In the genomic region with DNA sequence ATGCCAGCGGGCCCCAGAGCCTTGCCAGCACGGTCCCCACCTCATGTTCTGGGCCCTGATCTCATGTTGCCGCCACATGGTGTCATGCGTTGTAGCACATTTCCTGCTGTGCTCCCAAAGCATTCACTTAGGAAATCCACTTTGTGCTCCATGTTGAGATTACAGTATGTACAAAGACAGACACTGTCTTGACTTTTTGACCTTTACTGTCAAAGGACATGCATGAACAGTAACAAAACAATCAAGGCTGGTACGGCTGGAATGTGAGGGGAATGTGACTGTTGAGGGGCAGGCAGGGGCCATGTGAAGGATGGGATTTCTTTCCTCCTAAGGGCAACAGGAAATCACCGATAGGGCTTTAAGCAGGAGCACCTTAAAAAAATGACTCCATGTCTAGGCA, we compare ENCODE assay signal across 1 cellular context.
TF ChIP-seq lines count a peak whose summit lies in the region.

No MANE protein-coding gene starts in this region.

TF ChIP-seq in IMR-90, 13 proteins besides CTCF, POLR2A, EP300 and RAD21:
- TF ChIP-seq SMC3 (IDR thresholded peaks at IDR 0.05; ENCODE audit: low read depth, low read length) (no peak), RCOR1 (IDR thresholded peaks at IDR 0.05; ENCODE audit: insufficient replicate concordance, low read length) (no peak), MXI1 (IDR thresholded peaks at IDR 0.05; ENCODE audit: borderline replicate concordance, low read depth, low read length) (no peak), BHLHE40 (IDR thresholded peaks at IDR 0.05; ENCODE audit: low read depth, low read length) (no peak), MAFK (IDR thresholded peaks at IDR 0.05; ENCODE audit: low read depth, low read length) (no peak), RFX5 (IDR thresholded peaks at IDR 0.05; ENCODE audit: low read depth, low read length) (no peak), MAZ (IDR thresholded peaks at IDR 0.05; ENCODE audit: borderline replicate concordance, low read depth, low read length) (no peak), FOS (IDR thresholded peaks at IDR 0.05; ENCODE audit: low read depth, low read length) (no peak), NFE2L2 (IDR thresholded peaks at IDR 0.05; ENCODE audit: low read depth, low read length) (no peak), CEBPB (IDR thresholded peaks at IDR 0.05; ENCODE audit: low read depth, low read length) (no peak)
- TF ChIP-seq, protein P1, sequence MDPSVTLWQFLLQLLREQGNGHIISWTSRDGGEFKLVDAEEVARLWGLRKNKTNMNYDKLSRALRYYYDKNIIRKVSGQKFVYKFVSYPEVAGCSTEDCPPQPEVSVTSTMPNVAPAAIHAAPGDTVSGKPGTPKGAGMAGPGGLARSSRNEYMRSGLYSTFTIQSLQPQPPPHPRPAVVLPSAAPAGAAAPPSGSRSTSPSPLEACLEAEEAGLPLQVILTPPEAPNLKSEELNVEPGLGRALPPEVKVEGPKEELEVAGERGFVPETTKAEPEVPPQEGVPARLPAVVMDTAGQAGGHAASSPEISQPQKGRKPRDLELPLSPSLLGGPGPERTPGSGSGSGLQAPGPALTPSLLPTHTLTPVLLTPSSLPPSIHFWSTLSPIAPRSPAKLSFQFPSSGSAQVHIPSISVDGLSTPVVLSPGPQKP (IDR thresholded peaks at IDR 0.05; ENCODE audit: borderline replicate concordance, low read depth, low read length): no peak
TF ChIP-seq in IMR-90: peak in this region for 0.
